ENCODE assay signal across 10 cellular contexts in the genomic region with DNA sequence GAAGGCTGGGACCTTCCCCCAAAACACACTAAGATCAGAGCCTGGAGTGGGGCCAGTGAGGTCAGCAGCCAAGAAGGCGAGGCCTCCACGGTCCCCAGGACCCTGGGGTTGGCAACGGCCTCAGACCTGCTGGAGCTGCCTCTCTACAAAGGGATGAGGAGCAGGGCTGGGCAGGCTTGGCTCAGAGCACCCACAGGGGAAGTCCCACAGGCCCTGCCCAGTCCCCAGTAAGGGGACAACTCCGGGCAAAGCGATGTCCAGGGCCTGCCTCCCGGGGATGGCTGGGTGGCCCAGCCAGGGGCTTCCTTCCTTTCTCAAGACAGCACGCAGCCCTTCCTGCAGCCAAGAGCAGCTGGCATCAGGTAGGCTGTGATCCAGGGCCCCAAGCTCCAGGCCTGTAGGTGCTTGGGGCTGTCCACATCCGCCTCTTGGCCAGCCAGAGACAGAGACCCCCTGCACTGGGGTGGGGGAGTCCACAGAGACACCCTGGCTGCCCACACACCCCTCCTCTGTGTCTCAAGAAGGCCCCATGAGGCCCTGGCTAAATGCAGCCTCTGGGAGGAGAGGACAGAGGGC. TPM values are rescaled to one million over a fixed set of nuclear protein-coding genes. Genes with fewer than 3 reads are reported as not detected.
DNase-seq lines count a peak whose midpoint lies in the region; ATAC-seq and TF ChIP-seq lines count a peak whose summit lies in the region.
"Had no signal": no experiment of that assay in that cellular context is flagged by ENCODE, and none has a peak within 500 bp of the region (broad histone marks: within the 10 kb centered on the region; RNA-seq: fewer than 3 reads in every experiment).

No MANE protein-coding gene starts in this region.

- no peaks in the 10 kb centered on the region for H3K27me3 Mint-ChIP-seq in activated CD4-positive, alpha-beta memory T cell treated with anti-CD3 and anti-CD28 coated beads for 36 hours
- H3K27me3 Mint-ChIP-seq: activated naive CD8-positive, alpha-beta T cell treated with anti-CD3 and anti-CD28 coated beads, Interleukin-2, amount 50 U/mL, for 24 hours; CD4-positive, CD25-positive, alpha-beta regulatory T cell had no signal

- peak overlapping the region; percentile 44 for H3K27ac ChIP-seq in A673 (ENCODE audit: low read depth, low read length, poor library complexity, severe bottlenecking)

- CTCF ChIA-PET in A673 (lab: Charles Lee): no interaction called here
- CTCF ChIA-PET in activated CD4-positive, alpha-beta memory T cell treated with anti-CD3 and anti-CD28 coated beads for 36 hours (lab: Charles Lee): no interaction called here

- H3K4me1 ChIP-seq in A673 (ENCODE audit: insufficient read depth, low read length, poor library complexity, severe bottlenecking): peaks cover 20% of the 10 kb centered on the region

- H3K9me3 ChIP-seq in A673 (ENCODE audit: low read depth, low read length, poor library complexity, severe bottlenecking): no peaks in the 10 kb centered on the region

- no peaks in the 10 kb centered on the region for H3K36me3 ChIP-seq in A673 (ENCODE audit: insufficient read depth, low read length, poor library complexity, severe bottlenecking)

- DNase-seq in A673 (ENCODE audit: low spot score): no peak
- DNase-seq in activated CD4-positive, alpha-beta memory T cell treated with anti-CD3 and anti-CD28 coated beads for 36 hours: peak; percentile 7
- peak in 33 of 42 donors; percentile 0 to 44 (median 15) for DNase-seq in head of caudate nucleus
- peak in 9 of 10 donors; percentile 2 to 86 (median 15) for DNase-seq in posterior cingulate gyrus
- DNase-seq in NCI-H2107 treated with DMSO at 0.1 percent for 48 hours (lab: John Stamatoyannopoulos, UW; ENCODE audit: unreplicated experiment): no peak
- DNase-seq in NCI-H1436 (lab: John Stamatoyannopoulos, UW): no peak
- DNase-seq: activated naive CD8-positive, alpha-beta T cell treated with anti-CD3 and anti-CD28 coated beads, Interleukin-2, amount 50 U/mL, for 24 hours had no signal

- intact Hi-C loops in A673 (cut with micrococcal nuclease; ENCODE audit: unreplicated experiment): no loop called here
- intact Hi-C loops in activated CD4-positive, alpha-beta memory T cell treated with anti-CD3 and anti-CD28 coated beads for 36 hours (cut with micrococcal nuclease): no loop called here
- intact Hi-C loops in head of caudate nucleus (cut with DNase I): no loop called here
- intact Hi-C loops in posterior cingulate gyrus (cut with DNase I): no loop called here

- no peak overlapping the region for H3K4me3 Mint-ChIP-seq in activated CD4-positive, alpha-beta memory T cell treated with anti-CD3 and anti-CD28 coated beads for 36 hours
- H3K4me3 Mint-ChIP-seq: activated naive CD8-positive, alpha-beta T cell treated with anti-CD3 and anti-CD28 coated beads, Interleukin-2, amount 50 U/mL, for 24 hours had no signal

- no peak overlapping the region for H3K4me3 ChIP-seq in A673 (ENCODE audit: low read depth, low read length, poor library complexity, severe bottlenecking)

- peaks cover 1% of the 10 kb centered on the region for H3K36me3 Mint-ChIP-seq in activated CD4-positive, alpha-beta memory T cell treated with anti-CD3 and anti-CD28 coated beads for 36 hours

- H3K4me1 Mint-ChIP-seq in activated CD4-positive, alpha-beta memory T cell treated with anti-CD3 and anti-CD28 coated beads for 36 hours (ENCODE audit: low read depth): peaks cover 3% of the 10 kb centered on the region
- H3K4me1 Mint-ChIP-seq: activated naive CD8-positive, alpha-beta T cell treated with anti-CD3 and anti-CD28 coated beads, Interleukin-2, amount 50 U/mL, for 24 hours had no signal

- no TSS peak for BruUV-seq in A673 (replicated peaks; lab: Mats Ljungman, UMichigan)

- no peak for TF ChIP-seq CTCF in A673 (conservative IDR thresholded peaks at IDR 0.05; ENCODE audit: low read depth, low read length)

- H3K9me3 Mint-ChIP-seq in activated CD4-positive, alpha-beta memory T cell treated with anti-CD3 and anti-CD28 coated beads for 36 hours: no peaks in the 10 kb centered on the region
- H3K9me3 Mint-ChIP-seq: activated naive CD8-positive, alpha-beta T cell treated with anti-CD3 and anti-CD28 coated beads, Interleukin-2, amount 50 U/mL, for 24 hours; CD4-positive, CD25-positive, alpha-beta regulatory T cell had no signal

- ATAC-seq in GM19397 (IDR thresholded peaks at IDR 0.05; ENCODE audit: unreplicated experiment): no peak
- ATAC-seq in GM18511 (IDR thresholded peaks at IDR 0.05; ENCODE audit: unreplicated experiment): no peak
- ATAC-seq: activated naive CD8-positive, alpha-beta T cell treated with anti-CD3 and anti-CD28 coated beads, Interleukin-2, amount 50 U/mL, for 24 hours had no signal

- POLR2A ChIA-PET in A673 (lab: Charles Lee; ENCODE audit: low non-redundant PET): no interaction called here
- POLR2A ChIA-PET in activated CD4-positive, alpha-beta memory T cell treated with anti-CD3 and anti-CD28 coated beads for 36 hours (lab: Charles Lee): no interaction called here

- no peaks in the 10 kb centered on the region for H3K27me3 ChIP-seq in A673 (replicated peaks; ENCODE audit: insufficient read depth, low read depth, low read length, poor library complexity)

- no peak overlapping the region for H3K27ac Mint-ChIP-seq in activated CD4-positive, alpha-beta memory T cell treated with anti-CD3 and anti-CD28 coated beads for 36 hours
- H3K27ac Mint-ChIP-seq: activated naive CD8-positive, alpha-beta T cell treated with anti-CD3 and anti-CD28 coated beads, Interleukin-2, amount 50 U/mL, for 24 hours had no signal

RNA-seq across cellular contexts. Expression of a gene that starts 5.7 kb away (rescaled TPM):
- 9.1 and 12.7 TPM in 2 replicates for total RNA-seq in A673 (2021)
- total RNA-seq in activated CD4-positive, alpha-beta memory T cell treated with anti-CD3 and anti-CD28 coated beads for 36 hours: 1 to 10 TPM; 3.6 to 4.9 TPM

RNA-seq across cellular contexts. Expression of a gene that starts 14.3 kb away (rescaled TPM):
- 25.6 and 27.7 TPM in 2 replicates for total RNA-seq in A673 (2021)
- 10 to 100 TPM; 20.2 to 20.3 TPM for total RNA-seq in activated CD4-positive, alpha-beta memory T cell treated with anti-CD3 and anti-CD28 coated beads for 36 hours

RNA-seq across cellular contexts. Expression of a gene that starts 14.3 kb away (rescaled TPM):
- total RNA-seq in A673 (2021): 2.5 and 4.0 TPM in 2 replicates
- total RNA-seq in activated CD4-positive, alpha-beta memory T cell treated with anti-CD3 and anti-CD28 coated beads for 36 hours: 1 to 10 TPM; 2.7 to 4.0 TPM

Comparison
In these comparisons a context has a peak if more than half of its experiments do, and no peak if none do; other contexts are left out.
1. DNase-seq: peak in activated CD4-positive, alpha-beta memory T cell treated with anti-CD3 and anti-CD28 coated beads for 36 hours (single experiment), head of caudate nucleus (33 of 42) and posterior cingulate gyrus (9 of 10); none in A673 (single experiment), NCI-H2107 treated with DMSO at 0.1 percent for 48 hours (single experiment) and NCI-H1436 (single experiment).